ENCODE assay signal across 11 cellular contexts in the genomic region with DNA sequence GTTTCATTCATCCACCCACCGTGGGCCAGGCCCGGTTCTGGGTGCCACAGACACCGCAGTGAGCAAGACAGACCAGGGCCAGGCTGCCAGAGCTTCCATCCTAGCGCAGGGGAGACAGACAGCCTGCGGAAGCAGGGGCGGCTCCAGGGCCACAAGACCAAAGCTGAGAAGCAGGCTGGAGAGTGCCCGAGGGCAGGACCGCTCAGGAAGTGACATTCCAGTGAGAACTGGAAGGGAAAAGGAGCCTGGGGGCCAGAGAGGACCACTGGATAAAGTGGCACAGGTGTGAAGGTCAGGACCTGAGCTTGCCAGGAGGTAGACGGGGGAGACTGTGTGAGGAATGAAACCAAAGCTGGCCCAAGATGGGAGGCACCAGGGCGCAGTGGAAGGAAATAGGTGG.
"Had no signal": no experiment of that assay in that cellular context is flagged by ENCODE, and none has a peak within 500 bp of the region (broad histone marks: within the 10 kb centered on the region; RNA-seq: fewer than 3 reads in every experiment).

No MANE protein-coding gene starts in this region.

- ATAC-seq: activated T-cell treated with anti-CD3 and anti-CD28 coated beads, Interleukin-2, amount 50 U/mL, for 4 hours; T-cell had no signal

- H3K27ac ChIP-seq: ascending aorta, heart left ventricle, left ventricle myocardium inferior, right atrium auricular region, thyroid gland had no signal

- H3K27me3 ChIP-seq: ascending aorta, heart left ventricle, right atrium auricular region, thyroid gland had no signal

- H3K4me2 ChIP-seq: smooth muscle cell had no signal

- H3K27ac Mint-ChIP-seq: memory B cell, T-cell had no signal

- H3K9me3 ChIP-seq: ascending aorta, heart left ventricle, left ventricle myocardium inferior, right atrium auricular region, thyroid gland had no signal

- H3K36me3 Mint-ChIP-seq: memory B cell, T-cell had no signal

- H3K4me3 Mint-ChIP-seq: activated T-cell treated with anti-CD3 and anti-CD28 coated beads, Interleukin-2, amount 50 U/mL, for 4 hours; memory B cell; T-cell had no signal

- H3K9me3 Mint-ChIP-seq: activated T-cell treated with anti-CD3 and anti-CD28 coated beads, Interleukin-2, amount 50 U/mL, for 4 hours; memory B cell; T-cell had no signal

- H3K4me3 ChIP-seq: ascending aorta, heart left ventricle, left ventricle myocardium inferior, right atrium auricular region, smooth muscle cell, thyroid gland had no signal

- H3K36me3 ChIP-seq: ascending aorta, heart left ventricle, left ventricle myocardium inferior, right atrium auricular region, thyroid gland had no signal

- DNase-seq: activated CD4-positive, alpha-beta T cell treated with anti-CD3 and anti-CD28 coated beads, Interleukin-2, amount 50 U/mL, for 4 hours; activated gamma-delta T cell; activated T-cell treated with anti-CD3 and anti-CD28 coated beads, Interleukin-2, amount 50 U/mL, for 4 hours; heart left ventricle; left ventricle myocardium inferior; T-cell; thyroid gland had no signal
